8 cellular contexts compared by ENCODE assay signal in the genomic region with DNA sequence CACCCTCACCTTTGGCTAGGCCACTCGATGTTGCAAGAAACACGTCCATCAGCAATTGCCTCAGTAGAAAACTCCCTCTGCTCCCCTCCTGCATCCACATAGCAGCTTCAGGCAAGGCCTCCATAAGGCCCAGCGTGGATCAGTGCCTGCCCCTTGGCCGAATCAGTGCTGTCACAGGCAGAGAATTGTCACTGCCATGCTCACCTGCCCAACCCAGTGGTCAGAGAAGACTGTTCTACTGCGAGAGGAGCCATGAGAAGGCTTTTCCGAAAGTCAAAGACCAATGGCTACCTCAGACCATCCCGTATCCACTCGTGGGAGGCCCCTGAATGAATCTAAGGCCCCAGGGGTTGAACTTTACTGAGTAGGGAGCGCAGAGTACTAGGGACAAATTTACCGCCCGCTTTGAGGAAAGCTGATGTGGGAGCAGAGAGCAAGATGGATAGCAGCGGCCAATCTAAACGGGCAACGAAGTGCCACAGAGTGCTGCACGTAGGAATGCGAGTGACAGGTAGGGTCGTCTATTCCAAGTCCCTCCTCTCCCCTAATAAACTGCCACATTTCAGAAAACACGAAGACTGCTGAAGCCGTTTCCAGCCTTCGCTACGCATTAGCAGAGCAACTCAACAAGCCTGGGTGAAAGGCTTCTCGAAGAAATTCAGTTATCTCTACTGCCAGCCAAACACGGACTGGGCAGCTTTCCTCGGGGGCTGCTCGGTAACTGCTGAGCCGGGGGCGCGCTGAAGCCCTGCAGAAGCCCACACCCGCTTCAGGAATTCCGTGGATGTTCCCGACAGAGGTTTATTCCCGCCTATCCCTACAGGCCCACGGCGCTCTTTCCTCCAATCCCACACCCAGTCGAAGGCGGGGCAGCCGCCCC. TPM values are rescaled to one million over a fixed set of nuclear protein-coding genes. Genes with fewer than 3 reads are reported as not detected.
DNase-seq lines count a peak whose midpoint lies in the region; ATAC-seq and TF ChIP-seq lines count a peak whose summit lies in the region.

No MANE protein-coding gene starts in this region.

- H3K27me3 ChIP-seq in heart left ventricle (no peaks in the 10 kb centered on the region), prostate gland (replicated peaks; ENCODE audit: insufficient read depth) (no peaks in the 10 kb centered on the region)

- 24 to 43% (median 33%) methylated on average over 20 to 37 of the region's 37 CpGs for WGBS in heart left ventricle, 4 donors
- WGBS in prostate gland, result 21% methylated on average over 37 of the region's 37 CpGs

- DNase-seq in NCI-H1694 (lab: John Stamatoyannopoulos, UW) (peak; percentile 27), NCI-H1694 treated with DMSO at 0.1 percent for 48 hours (lab: John Stamatoyannopoulos, UW) (no peak), NB4 (ENCODE audit: low read depth) (no peak), heart left ventricle (peak in 1 of 5 donors; percentile 89), prostate gland (ENCODE audit: low spot score) (peak; percentile 83), OCI-M1 (lab: John Stamatoyannopoulos, UW) (no peak)

- peak overlapping the region; percentile 89 to 98 (median 94) for H3K27ac ChIP-seq in heart left ventricle
- peak overlapping the region; percentile 95 for H3K27ac ChIP-seq in prostate gland

- TF ChIP-seq POLR2A in NB4 (IDR thresholded peaks at IDR 0.05; ENCODE audit: extremely low read depth, insufficient read length), result no peak
- TF ChIP-seq POLR2A in heart left ventricle (IDR thresholded peaks at IDR 0.05), result no peak
- no peak for TF ChIP-seq POLR2A in prostate gland (IDR thresholded peaks at IDR 0.05)

- H3K4me3 ChIP-seq in NB4 (ENCODE audit: low read depth, low read length) (peak overlapping the region; percentile 60), heart left ventricle (peak overlapping the region; percentile 50 to 99 (median 91)), prostate gland (peak overlapping the region; percentile 60 to 95)

- H3K27ac Mint-ChIP-seq in activated naive CD8-positive, alpha-beta T cell, result peak overlapping the region; percentile 94

- H3K36me3 ChIP-seq in heart left ventricle, result peaks cover 0 to 12% (median 8%) of the 10 kb centered on the region in 9 donors
- no peaks in the 10 kb centered on the region for H3K36me3 ChIP-seq in prostate gland

- H3K4me3 Mint-ChIP-seq in activated naive CD8-positive, alpha-beta T cell, result peak overlapping the region; percentile 94

- ATAC-seq in heart left ventricle (peak; percentile 74 to 83 (median 81)), HG02970 (IDR thresholded peaks at IDR 0.05; ENCODE audit: low FRiP score, unreplicated experiment) (no peak)

- peaks cover 3% of the 10 kb centered on the region for H3K36me3 Mint-ChIP-seq in activated naive CD8-positive, alpha-beta T cell

- no peak for TF ChIP-seq CTCF in NB4 (IDR thresholded peaks at IDR 0.05; ENCODE audit: low read depth, low read length)
- TF ChIP-seq CTCF in heart left ventricle (IDR thresholded peaks at IDR 0.05), result no peak
- TF ChIP-seq CTCF in prostate gland (IDR thresholded peaks at IDR 0.05), result no peak

- H3K4me1 ChIP-seq in heart left ventricle (peaks cover 0 to 30% (median 16%) of the 10 kb centered on the region in 12 donors), prostate gland (replicated peaks) (no peaks in the 10 kb centered on the region)

- intact Hi-C loops in heart left ventricle (cut with DNase I) (loop anchor here in 3 of 10 donors (2.0 to 10.0 kb wide), 4 partner anchors 140 to 438 kb away; partner anchors contain the start of genes TWSG1 (in 3 of the 3), ANKRD12 (in 1 of the 3) and VAPA (in 1 of the 3)), prostate gland (cut with DNase I) (no loop called here)

- H3K9me3 ChIP-seq in heart left ventricle, result peaks cover 0 to 10% (median 0%) of the 10 kb centered on the region in 12 donors
- no peaks in the 10 kb centered on the region for H3K9me3 ChIP-seq in prostate gland

- H3K4me1 Mint-ChIP-seq in activated naive CD8-positive, alpha-beta T cell (ENCODE audit: low read depth), result peaks cover 22% of the 10 kb centered on the region

- H3K27me3 Mint-ChIP-seq in activated naive CD8-positive, alpha-beta T cell, result peaks cover 2% of the 10 kb centered on the region

- no peaks in the 10 kb centered on the region for H3K9me3 Mint-ChIP-seq in activated naive CD8-positive, alpha-beta T cell (ENCODE audit: low read depth)

RNA-seq across cellular contexts. Expression of gene RALBP1, which starts 1.0 kb away (rescaled TPM):
- total RNA-seq in heart left ventricle, result 10 to 100 TPM; 36.9 to 91.1 (median 50.3) TPM
- 10 to 100 TPM; 20.9 to 46.9 TPM for polyA plus RNA-seq in heart left ventricle
- 10 to 100 TPM; 58.2 to 64.8 TPM for total RNA-seq in prostate gland

Comparison
In these comparisons a context has a peak if more than half of its experiments do, and no peak if none do; other contexts are left out.
1. DNase-seq: peak in NCI-H1694 (single experiment) and prostate gland (single experiment); none in NCI-H1694 treated with DMSO at 0.1 percent for 48 hours (single experiment), NB4 (single experiment) and OCI-M1 (single experiment).
2. Peak in every context shown above with its lines, with median percentiles within 50 percentile points of each other: H3K4me3 ChIP-seq.